Comparison of ENCODE assay signal across 28 cellular contexts in the genomic region with DNA sequence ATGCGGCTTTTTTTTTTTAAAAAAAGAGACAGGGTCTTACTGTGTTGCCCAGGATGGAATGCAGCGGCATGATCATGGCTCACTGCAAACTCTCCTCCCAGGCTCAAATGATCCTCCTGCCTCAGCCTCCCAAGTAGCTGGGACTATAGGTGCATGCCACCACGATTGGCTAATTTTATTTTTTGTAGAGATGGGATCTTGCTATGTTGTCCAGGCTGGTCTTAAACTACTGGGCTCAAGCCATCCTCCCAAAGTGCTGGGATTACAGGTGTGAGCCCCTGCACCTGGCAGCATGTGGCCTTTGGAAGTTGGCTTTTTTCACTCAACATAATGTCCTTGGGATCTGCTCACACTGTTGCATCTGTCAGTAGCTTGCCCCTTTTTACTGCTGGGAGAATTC.
"Had no signal": no experiment of that assay in that cellular context is flagged by ENCODE, and none has a peak within 500 bp of the region (broad histone marks: within the 10 kb centered on the region; RNA-seq: fewer than 3 reads in every experiment).

No MANE protein-coding gene starts in this region.

- FAIRE-seq: bronchial epithelial cell had no signal

- ATAC-seq: activated CD4-positive, alpha-beta T cell treated with anti-CD3 and anti-CD28 coated beads for 36 hours; activated CD4-positive, CD25-positive, alpha-beta regulatory T cell treated with anti-CD3 and anti-CD28 coated beads, Interleukin-2, amount 50 U/mL, for 24 hours; activated CD8-positive, alpha-beta T cell treated with anti-CD3 and anti-CD28 coated beads, Interleukin-2, amount 10 ng/mL, durations not matched to agents 7 days and 5 days; activated naive CD8-positive, alpha-beta T cell treated with anti-CD3 and anti-CD28 coated beads, Interleukin-2, amount 50 U/mL, for 24 hours had no signal

- H3K9me3 Mint-ChIP-seq: activated naive CD4-positive, alpha-beta T cell treated with anti-CD3 and anti-CD28 coated beads, Interleukin-2, amount 10 ng/mL, durations not matched to agents 7 days and 5 days; activated naive CD8-positive, alpha-beta T cell treated with anti-CD3 and anti-CD28 coated beads, Interleukin-2, amount 50 U/mL, for 24 hours had no signal

- H3K4me3 Mint-ChIP-seq: activated CD4-positive, alpha-beta T cell treated with anti-CD3 and anti-CD28 coated beads for 36 hours; activated CD4-positive, alpha-beta T cell treated with anti-CD3 and anti-CD28 coated beads, Interleukin-2, amount 10 ng/mL, durations not matched to agents 7 days and 5 days; activated CD8-positive, alpha-beta T cell treated with anti-CD3 and anti-CD28 coated beads, Interleukin-2, amount 10 ng/mL, durations not matched to agents 7 days and 5 days; activated naive CD4-positive, alpha-beta T cell treated with anti-CD3 and anti-CD28 coated beads, Interleukin-2, amount 10 ng/mL, durations not matched to agents 7 days and 5 days; activated naive CD8-positive, alpha-beta T cell; activated naive CD8-positive, alpha-beta T cell treated with anti-CD3 and anti-CD28 coated beads, Interleukin-2, amount 50 U/mL, for 24 hours; brain had no signal

- H2AFZ ChIP-seq: PC-9 had no signal

- H3K27ac Mint-ChIP-seq: activated CD4-positive, alpha-beta T cell treated with anti-CD3 and anti-CD28 coated beads for 36 hours; activated CD4-positive, alpha-beta T cell treated with anti-CD3 and anti-CD28 coated beads, Interleukin-2, amount 10 ng/mL, durations not matched to agents 7 days and 5 days; activated CD8-positive, alpha-beta T cell treated with anti-CD3 and anti-CD28 coated beads, Interleukin-2, amount 10 ng/mL, durations not matched to agents 7 days and 5 days; activated naive CD4-positive, alpha-beta T cell treated with anti-CD3 and anti-CD28 coated beads, Interleukin-2, amount 10 ng/mL, durations not matched to agents 7 days and 5 days; activated naive CD8-positive, alpha-beta T cell; activated naive CD8-positive, alpha-beta T cell treated with anti-CD3 and anti-CD28 coated beads, Interleukin-2, amount 50 U/mL, for 24 hours; brain had no signal

- H3K27ac ChIP-seq: PC-9 had no signal

- H3K4me2 ChIP-seq: PC-9 had no signal

- H3K27me3 Mint-ChIP-seq: activated CD4-positive, alpha-beta T cell treated with anti-CD3 and anti-CD28 coated beads for 36 hours; activated CD4-positive, alpha-beta T cell treated with anti-CD3 and anti-CD28 coated beads, Interleukin-2, amount 10 ng/mL, durations not matched to agents 7 days and 5 days; activated naive CD4-positive, alpha-beta T cell treated with anti-CD3 and anti-CD28 coated beads, Interleukin-2, amount 10 ng/mL, durations not matched to agents 7 days and 5 days; activated naive CD8-positive, alpha-beta T cell; activated naive CD8-positive, alpha-beta T cell treated with anti-CD3 and anti-CD28 coated beads, Interleukin-2, amount 50 U/mL, for 24 hours; brain had no signal

- H3K4me3 ChIP-seq: PC-9 had no signal

- DNase-seq: activated CD4-positive, alpha-beta T cell treated with anti-CD3 and anti-CD28 coated beads for 36 hours; activated CD4-positive, alpha-beta T cell treated with anti-CD3 and anti-CD28 coated beads, Interleukin-2, amount 10 ng/mL, durations not matched to agents 7 days and 5 days; activated CD4-positive, alpha-beta T cell treated with anti-CD3 and anti-CD28 coated beads, Interleukin-2, amount 50 U/mL, for 48 hours; activated CD8-positive, alpha-beta memory T cell treated with anti-CD3 and anti-CD28 coated beads, Interleukin-2, amount 50 U/mL, for 4 hours; activated CD8-positive, alpha-beta T cell treated with anti-CD3 and anti-CD28 coated beads, Interleukin-2, amount 10 ng/mL, durations not matched to agents 7 days and 5 days; activated effector memory CD4-positive, alpha-beta T cell treated with Interleukin-2 at 50 U/mL for 16 hours; activated naive CD4-positive, alpha-beta T cell treated with anti-CD3 and anti-CD28 coated beads, Interleukin-2, amount 10 ng/mL, durations not matched to agents 7 days and 5 days; activated naive CD8-positive, alpha-beta T cell treated with anti-CD3 and anti-CD28 coated beads, Interleukin-2, amount 50 U/mL, for 24 hours; anterior cingulate cortex; caudate nucleus; cerebellar nuclear complex; KG1; MM.1S; NCI-H1092; NCI-H1436 treated with DMSO at 0.1 percent for 48 hours; NCI-H1694 treated with DMSO at 0.1 percent for 48 hours; NCI-H2029; NCI-H510A; NCI-H526; NCI-H748 treated with DMSO at 0.1 percent for 48 hours; NK-92 treated with Interleukin-12 subunit alpha and Interleukin-12 subunit beta, amount 100 ng/mL, for 24 hours; PC-9; Right ventricle myocardium superior; T1000 had no signal
